Comparison of ENCODE assay signal across 8 cellular contexts in the genomic region with DNA sequence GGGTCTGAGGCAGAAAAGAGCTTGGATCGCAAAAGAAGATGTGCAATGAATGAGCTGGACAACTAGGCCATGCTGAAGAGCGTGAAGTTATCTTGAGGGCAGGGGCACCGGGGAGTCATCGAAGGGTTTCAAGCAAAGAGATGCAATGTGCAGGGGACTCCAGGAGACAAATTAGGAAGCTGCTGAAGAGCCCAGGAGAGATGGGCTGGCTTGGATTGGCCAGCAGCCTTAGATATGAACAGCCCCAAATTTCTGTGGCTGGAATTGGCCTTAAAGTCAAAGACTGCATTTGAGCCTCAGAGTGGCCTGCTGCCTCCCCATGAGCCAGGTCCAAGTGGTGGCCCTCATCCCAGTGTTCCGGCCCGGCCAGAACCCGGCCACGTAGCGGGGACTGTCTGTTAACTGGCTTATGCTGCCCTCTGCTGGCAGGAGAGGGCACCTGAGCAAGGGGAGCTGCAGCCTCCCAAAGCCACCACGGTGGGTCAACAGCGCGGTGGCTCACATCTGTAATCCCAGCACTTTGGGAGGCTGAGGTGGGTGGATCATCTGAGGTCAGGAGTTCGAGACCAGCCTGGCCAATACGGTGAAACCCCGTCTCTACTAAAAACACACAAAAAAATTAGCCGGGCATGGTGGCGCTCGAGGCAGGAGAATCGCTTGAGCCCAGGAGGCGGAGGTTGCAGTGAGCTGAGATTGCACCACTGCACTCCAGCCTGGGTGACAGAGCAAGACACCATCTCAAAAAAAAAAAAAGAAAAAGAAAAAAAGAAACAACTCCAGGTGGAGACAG. TPM values are rescaled to one million over a fixed set of nuclear protein-coding genes. Genes with fewer than 3 reads are reported as not detected.
A peak's percentile ranks its signal among the peaks of the same experiment; 100 is the strongest.
DNase-seq lines count a peak whose midpoint lies in the region; ATAC-seq and TF ChIP-seq lines count a peak whose summit lies in the region.
"Not testable (repeated sequence)": the region's sequence is repeated elsewhere in the genome, so short reads cannot be mapped to it uniquely, and the experiment has no call there.

No MANE protein-coding gene starts in this region.

- not testable (repeated sequence) for TF ChIP-seq POLR2A in breast epithelium (IDR thresholded peaks at IDR 0.05)

- H3K9me3 ChIP-seq in breast epithelium = not testable (repeated sequence)

- TF ChIP-seq CTCF in WTC11 (IDR thresholded peaks at IDR 0.05) (peak; percentile 88), breast epithelium (IDR thresholded peaks at IDR 0.05) (peak; percentile 52 to 96 (median 87))

- H3K4me3 Mint-ChIP-seq in WTC11 = not testable (repeated sequence)

- not testable (repeated sequence) for H3K27me3 ChIP-seq in breast epithelium

- DNase-seq in AG20443 (ENCODE audit: low spot score) = peak; percentile 92
- DNase-seq in NCI-H2227 (lab: John Stamatoyannopoulos, UW; ENCODE audit: unreplicated experiment) = peak; percentile 92
- peak; percentile 89 for DNase-seq in WTC11 (ENCODE audit: low spot score)
- peak; percentile 59 to 76 for DNase-seq in breast epithelium (ENCODE audit: low spot score in 2 of 2)
- peak; percentile 88 for DNase-seq in islet precursor cell
- peak; percentile 43 to 58 for DNase-seq in stimulated activated CD4-positive, alpha-beta T cell treated with anti-CD3 and anti-CD28 coated beads, Interleukin-1b, Interleukin-23, amount 100 ng/mL, for 1 hour (ENCODE audit: low read depth in 2 of 2)

- not testable (repeated sequence) for H3K27ac ChIP-seq in breast epithelium

- peaks cover 21% of the 10 kb centered on the region for H3K27me3 Mint-ChIP-seq in WTC11 (ENCODE audit: low read depth)

- H3K9me3 Mint-ChIP-seq in WTC11 = peaks cover 35% of the 10 kb centered on the region

- not testable (repeated sequence) for H3K4me3 ChIP-seq in breast epithelium

- not testable (repeated sequence) for H3K4me1 Mint-ChIP-seq in WTC11

- POLR2A ChIA-PET in WTC11 (lab: Charles Lee) = not testable (repeated sequence)

- CTCF ChIA-PET in WTC11 (lab: Charles Lee) = interaction anchor here (0.6 to 3.2 kb wide), 29 partner anchors 8 to 1118 kb away, joined by 3 to 46 read pairs (median 5); partner anchors contain the start of genes DEFB123, DEFB124, HM13 and REM1

- not testable (repeated sequence) for H3K4me1 ChIP-seq in breast epithelium

- not testable (repeated sequence) for H3K27ac Mint-ChIP-seq in WTC11

- H3K36me3 Mint-ChIP-seq in WTC11 = not testable (repeated sequence)

- intact Hi-C loops in breast epithelium (cut with DNase I; ENCODE audit: low total_unique reads) = not testable (repeated sequence)

- not testable (repeated sequence) for H3K36me3 ChIP-seq in breast epithelium

- ATAC-seq in GM18909 (IDR thresholded peaks at IDR 0.05; ENCODE audit: poor library complexity, unreplicated experiment) = peak; percentile 97
- peak; percentile 96 for ATAC-seq in HG03103 (IDR thresholded peaks at IDR 0.05; ENCODE audit: low read depth, unreplicated experiment)
- ATAC-seq in WTC11 = peak; percentile 99

TF ChIP-seq in WTC11, 78 proteins besides CTCF, POLR2A, EP300 and RAD21:
- peak; percentile 49; the same call in 1 of the 2 replicates for TF ChIP-seq GABPB1 (CRISPR knock-in tag; IDR thresholded peaks at IDR 0.05)

RNA-seq across cellular contexts. Expression of gene HM13, which starts 11.2 kb away (rescaled TPM):
- total RNA-seq in WTC11 (2021) (93.3 to 103 TPM (median 101 TPM) in 3 replicates), breast epithelium (10 to 100 TPM; 44.2 to 73.7 (median 53.1) TPM)

RNA-seq across cellular contexts. Expression of gene REM1, which starts 28.0 kb away (rescaled TPM):
- total RNA-seq in WTC11 (2021) (not detected in 3 replicates), breast epithelium (1 to 10 TPM; 3.2 to 3.9 (median 3.4) TPM)

RNA-seq across cellular contexts. Expression of gene DEFB124, which starts 28.2 kb away (rescaled TPM):
- total RNA-seq in WTC11 (2021) (not detected in 3 replicates), breast epithelium (not detected)
